In genomic region chr17:5486206-5487124, GRCh38 we compare ENCODE assay signal across 8 cellular contexts. TPM values are rescaled to one million over a fixed set of nuclear protein-coding genes. Genes with fewer than 3 reads are reported as not detected.
DNase-seq lines count a peak whose midpoint lies in the region; ATAC-seq and TF ChIP-seq lines count a peak whose summit lies in the region.

TSS of gene MIS12 (plus strand) at chr17:5486566. CDS start at chr17:5488863, 2,297 bp downstream.

- peaks cover 56% of the 10 kb centered on the region for H3K79me2 ChIP-seq in PC-9 (ENCODE audit: low read depth)

- peak within 1 kb of the TSS; percentile 92 for H3K4me3 ChIP-seq in Jurkat, Clone E6-1 (ENCODE audit: low read length)
- H3K4me3 ChIP-seq in PC-9: peak within 1 kb of the TSS; percentile 92
- H3K4me3 ChIP-seq in epithelial cell of proximal tubule (ENCODE audit: low read depth, low read length): peak within 1 kb of the TSS; percentile 93
- peak within 1 kb of the TSS; percentile 92 to 99 for H3K4me3 ChIP-seq in mucosa of rectum (ENCODE audit: low read length in 2 of 2)

- peak within 1 kb of the TSS; percentile 96 to 99 for H3K9ac ChIP-seq in mucosa of rectum (ENCODE audit: low read depth in 1 of 2, low read length in 2 of 2)

- no peaks in the 10 kb centered on the region for H3K27me3 ChIP-seq in PC-9 (ENCODE audit: insufficient read depth, low read depth)
- H3K27me3 ChIP-seq in mucosa of rectum (ENCODE audit: control insufficient read depth in 2 of 2, insufficient read depth in 2 of 2, low read length in 2 of 2): no peaks in the 10 kb centered on the region

- intact Hi-C loops in PC-9 (cut with micrococcal nuclease; ENCODE audit: unreplicated experiment): loop anchor here (1.0 to 5.0 kb wide), 2 partner anchors 17 to 204 kb away; partner anchors contain the start of gene RABEP1

- peak within 1 kb of the TSS; percentile 91 for H3K27ac ChIP-seq in PC-9
- peak within 1 kb of the TSS; percentile 100 for H3K27ac ChIP-seq in mucosa of rectum (ENCODE audit: low read depth in 2 of 2, low read length in 2 of 2)

- peaks cover 39% of the 10 kb centered on the region for H3K36me3 ChIP-seq in PC-9 (ENCODE audit: low read depth)
- H3K36me3 ChIP-seq in mucosa of rectum (ENCODE audit: control insufficient read depth in 2 of 2, insufficient read depth in 2 of 2, low read length in 2 of 2): peaks cover 22 to 35% of the 10 kb centered on the region in 2 donors

- H2AFZ ChIP-seq in PC-9: peak within 1 kb of the TSS; percentile 91

- H3K4me2 ChIP-seq in PC-9: peak within 1 kb of the TSS; percentile 91

- DNase-seq in DMS114 treated with DMSO at 0.1 percent for 48 hours (lab: John Stamatoyannopoulos, UW; ENCODE audit: unreplicated experiment): peak; percentile 98
- peak; percentile 98 for DNase-seq in Jurkat, Clone E6-1 (ENCODE audit: low read depth, low spot score)
- peak; percentile 97 to 98 for DNase-seq in PC-9
- DNase-seq in activated T-cell treated with anti-CD3 and anti-CD28 coated beads, Interleukin-2, amount 50 U/mL, for 1 hour: peak; percentile 91
- peak; percentile 84 for DNase-seq in epithelial cell of proximal tubule (ENCODE audit: low read depth)
- peak; percentile 97 for DNase-seq in stimulated activated CD8-positive, alpha-beta memory T cell treated with anti-CD3 and anti-CD28 coated beads, Interleukin-4, amount 100 ng/mL, for 48 hours

- POLR2A ChIA-PET in PC-9 (lab: Charles Lee; ENCODE audit: unreplicated experiment): interaction anchor here (0.6 to 0.8 kb wide), 7 partner anchors 16 to 1691 kb away, joined by 3 to 28 read pairs (median 5); partner anchors contain the start of gene NUP88

- H3K4me1 ChIP-seq in PC-9 (replicated peaks; ENCODE audit: insufficient read depth) (peaks cover 16% of the 10 kb centered on the region; the same call in 1 of the 2 replicates), mucosa of rectum (ENCODE audit: control insufficient read depth in 2 of 2, insufficient read depth in 2 of 2, low read length in 2 of 2) (peaks cover 15 to 17% of the 10 kb centered on the region in 2 donors)

- H3F3A ChIP-seq in PC-9 (ENCODE audit: insufficient read depth, low read depth): peaks cover 29% of the 10 kb centered on the region; the same call in 1 of the 2 replicates

- CTCF ChIA-PET in PC-9 (lab: Charles Lee): interaction anchor here (0.5 to 0.6 kb wide), 4 partner anchors 10 to 88 kb away, joined by 3 to 5 read pairs (median 4); no protein-coding TSS in a partner anchor

- peak; percentile 87 for ATAC-seq in GM21619 (IDR thresholded peaks at IDR 0.05; ENCODE audit: unreplicated experiment)

- BruUV-seq in PC-9 (replicated peaks; lab: Mats Ljungman, UMichigan): no TSS peak

- H3K9me3 ChIP-seq in PC-9 (ENCODE audit: insufficient read depth, low read depth): no peaks in the 10 kb centered on the region; the same call in 1 of the 2 replicates
- no peaks in the 10 kb centered on the region for H3K9me3 ChIP-seq in mucosa of rectum (ENCODE audit: control insufficient read depth in 2 of 2, low read length in 2 of 2)

- no peaks in the 10 kb centered on the region for H3K9me2 ChIP-seq in PC-9 (ENCODE audit: insufficient read depth)

- TF ChIP-seq CTCF in PC-9 (conservative IDR thresholded peaks at IDR 0.05): no peak
- TF ChIP-seq CTCF in epithelial cell of proximal tubule (conservative IDR thresholded peaks at IDR 0.05; ENCODE audit: low read depth, low read length): no peak

- H4K20me1 ChIP-seq in PC-9 (ENCODE audit: insufficient read depth): peaks cover 4% of the 10 kb centered on the region; the same call in 1 of the 2 replicates

RNA-seq across cellular contexts. Expression of gene MIS12, which starts in this region (rescaled TPM):
- 28.9 TPM for polyA plus RNA-seq in Jurkat, Clone E6-1 (2012; ENCODE audit: insufficient read depth, insufficient read length)
- total RNA-seq in PC-9 (2021): 19.5 and 20.3 TPM in 2 replicates
- total RNA-seq in epithelial cell of proximal tubule: 19.0 and 27.3 TPM in 2 replicates

Comparison
In these comparisons a context has a peak if more than half of its experiments do, and no peak if none do; other contexts are left out.
1. Peak in every context shown above with its lines: DNase-seq, ATAC-seq, H3K4me3 ChIP-seq and H3K27ac ChIP-seq.